8 cellular contexts compared by ENCODE assay signal in the genomic region with DNA sequence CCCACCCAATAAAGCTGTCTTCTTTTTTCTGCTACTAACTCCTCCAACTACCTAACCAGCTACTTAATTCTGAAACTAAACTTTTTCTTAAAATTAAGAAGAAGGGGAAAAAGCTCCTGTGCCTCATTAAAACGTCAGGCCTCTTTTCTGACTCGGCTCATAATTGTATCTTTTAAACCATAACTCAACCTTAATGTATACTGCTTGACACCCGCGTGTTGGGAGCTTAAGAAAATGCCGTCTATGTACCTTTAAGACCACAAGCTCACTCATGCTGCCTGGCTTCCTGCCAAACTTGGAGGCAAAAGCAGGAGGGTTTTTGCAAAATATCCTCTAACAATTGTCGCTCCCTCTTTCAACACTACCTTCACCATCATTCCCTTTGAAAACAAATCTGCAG. TPM values are rescaled to one million over a fixed set of nuclear protein-coding genes. Genes with fewer than 3 reads are reported as not detected.
DNase-seq lines count a peak whose midpoint lies in the region; ATAC-seq and TF ChIP-seq lines count a peak whose summit lies in the region.

No MANE protein-coding gene starts in this region.

- H3K4me1 ChIP-seq in RWPE2 (ENCODE audit: insufficient read depth, poor library complexity, severe bottlenecking), result no peaks in the 10 kb centered on the region
- H3K4me1 ChIP-seq in breast epithelium, result no peaks in the 10 kb centered on the region

- no peak overlapping the region for H3K27ac ChIP-seq in RWPE2 (ENCODE audit: poor library complexity, severe bottlenecking)
- H3K27ac ChIP-seq in breast epithelium, result peak overlapping the region; percentile 72 to 94

- H3K4me3 Mint-ChIP-seq in IgD-negative memory B cell (peak overlapping the region; percentile 60 to 100 (median 90)), mesothelial cell of epicardium (peak overlapping the region; percentile 26)
- no peak overlapping the region for H3K4me3 Mint-ChIP-seq in activated T-helper 17 cell treated with anti-CD3 and anti-CD28 coated beads, Interleukin-2, amount 50 U/mL, for 72 hours

- TF ChIP-seq POLR2A in breast epithelium (IDR thresholded peaks at IDR 0.05), result no peak

- peak; percentile 77 for DNase-seq in DMS79 treated with DMSO at 0.1 percent for 48 hours (lab: John Stamatoyannopoulos, UW)
- DNase-seq in RWPE2 (ENCODE audit: low spot score), result peak; percentile 82
- no peak for DNase-seq in breast epithelium (ENCODE audit: low spot score in 2 of 2)
- peak in 1 of 2 experiments; percentile 69 for DNase-seq in mesothelial cell of epicardium (ENCODE audit: low spot score in 2 of 2, unreplicated experiment in 2 of 2)
- DNase-seq in ureter (ENCODE audit: low spot score), result peak; percentile 62

- H3K27ac Mint-ChIP-seq in IgD-negative memory B cell (peak overlapping the region; percentile 46 to 89 (median 79)), mesothelial cell of epicardium (no peak overlapping the region)
- H3K27ac Mint-ChIP-seq in activated T-helper 17 cell treated with anti-CD3 and anti-CD28 coated beads, Interleukin-2, amount 50 U/mL, for 72 hours, result no peak overlapping the region

- peaks cover 30 to 47% (median 42%) of the 10 kb centered on the region in 3 donors for H3K4me1 Mint-ChIP-seq in IgD-negative memory B cell
- peaks cover 24% of the 10 kb centered on the region for H3K4me1 Mint-ChIP-seq in mesothelial cell of epicardium
- H3K4me1 Mint-ChIP-seq in activated T-helper 17 cell treated with anti-CD3 and anti-CD28 coated beads, Interleukin-2, amount 50 U/mL, for 72 hours, result peaks cover 21% of the 10 kb centered on the region

- H3K27me3 Mint-ChIP-seq in IgD-negative memory B cell, result peaks cover 2% of the 10 kb centered on the region
- H3K27me3 Mint-ChIP-seq in mesothelial cell of epicardium (ENCODE audit: low read depth), result peaks cover 93% of the 10 kb centered on the region
- peaks cover 40% of the 10 kb centered on the region for H3K27me3 Mint-ChIP-seq in activated T-helper 17 cell treated with anti-CD3 and anti-CD28 coated beads, Interleukin-2, amount 50 U/mL, for 72 hours

- H3K36me3 ChIP-seq in RWPE2 (ENCODE audit: low read depth), result no peaks in the 10 kb centered on the region
- no peaks in the 10 kb centered on the region for H3K36me3 ChIP-seq in breast epithelium

- TF ChIP-seq CTCF in RWPE2 (IDR thresholded peaks at IDR 0.05; ENCODE audit: poor library complexity, severe bottlenecking) (no peak), breast epithelium (IDR thresholded peaks at IDR 0.05) (no peak), mesothelial cell of epicardium (IDR thresholded peaks at IDR 0.05; ENCODE audit: unreplicated experiment) (no peak)

- H3K36me3 Mint-ChIP-seq in IgD-negative memory B cell (peaks cover 7% of the 10 kb centered on the region), mesothelial cell of epicardium (no peaks in the 10 kb centered on the region)
- H3K36me3 Mint-ChIP-seq in activated T-helper 17 cell treated with anti-CD3 and anti-CD28 coated beads, Interleukin-2, amount 50 U/mL, for 72 hours (ENCODE audit: low read depth), result peaks cover 6% of the 10 kb centered on the region

- intact Hi-C loops in breast epithelium (cut with DNase I; ENCODE audit: low total_unique reads), result loop anchor here (5.0 kb wide), 1 partner anchor 137 kb away; no protein-coding TSS in a partner anchor

- H3K4me3 ChIP-seq in RWPE2 (ENCODE audit: severe bottlenecking) (no peak overlapping the region), breast epithelium (peak overlapping the region; percentile 54 to 75 (median 67))

- ATAC-seq in RWPE2 (ENCODE audit: low read depth) (peak; percentile 44; the same call in 1 of the 3 replicates), HG02759 (IDR thresholded peaks at IDR 0.05; ENCODE audit: unreplicated experiment) (no peak)
- ATAC-seq in activated T-helper 17 cell treated with anti-CD3 and anti-CD28 coated beads, Interleukin-2, amount 50 U/mL, for 72 hours (replicated peaks), result no peak

- H3K9me3 Mint-ChIP-seq in IgD-negative memory B cell, result no peaks in the 10 kb centered on the region
- no peaks in the 10 kb centered on the region for H3K9me3 Mint-ChIP-seq in mesothelial cell of epicardium
- H3K9me3 Mint-ChIP-seq in activated T-helper 17 cell treated with anti-CD3 and anti-CD28 coated beads, Interleukin-2, amount 50 U/mL, for 72 hours, result no peaks in the 10 kb centered on the region

- H3K9me3 ChIP-seq in RWPE2 (ENCODE audit: severe bottlenecking) (no peaks in the 10 kb centered on the region), breast epithelium (no peaks in the 10 kb centered on the region)

- H3K27me3 ChIP-seq in RWPE2 (ENCODE audit: insufficient read depth, poor library complexity, severe bottlenecking) (peaks cover 96% of the 10 kb centered on the region), breast epithelium (peaks cover 0 to 17% of the 10 kb centered on the region in 2 donors)

RNA-seq across cellular contexts. Expression of gene EBF1, which starts 5.0 kb away (rescaled TPM):
- polyA plus RNA-seq in IgD-negative memory B cell, result 47.0 TPM
- total RNA-seq in breast epithelium (10 to 100 TPM; 15.2 to 89.0 (median 40.3) TPM), mesothelial cell of epicardium (0.96 to 1.6 TPM (median 1.4 TPM) in 3 replicates), ureter (28.6 TPM)
- total RNA-seq in activated T-helper 17 cell treated with anti-CD3 and anti-CD28 coated beads, Interleukin-2, amount 50 U/mL, for 72 hours, result under 1 TPM in 1 of 2 donors, not detected in 1; 0.37 TPM

Comparison
In these comparisons a context has a peak if more than half of its experiments do, and no peak if none do; other contexts are left out.
1. DNase-seq: peak in DMS79 treated with DMSO at 0.1 percent for 48 hours (single experiment), RWPE2 (single experiment) and ureter (single experiment); none in breast epithelium (0 of 2).
2. H3K27ac Mint-ChIP-seq: peak in IgD-negative memory B cell (3 of 3); none in mesothelial cell of epicardium (single experiment) and activated T-helper 17 cell treated with anti-CD3 and anti-CD28 coated beads, Interleukin-2, amount 50 U/mL, for 72 hours (single experiment).